ENCODE assay signal across 19 cellular contexts in the genomic region with DNA sequence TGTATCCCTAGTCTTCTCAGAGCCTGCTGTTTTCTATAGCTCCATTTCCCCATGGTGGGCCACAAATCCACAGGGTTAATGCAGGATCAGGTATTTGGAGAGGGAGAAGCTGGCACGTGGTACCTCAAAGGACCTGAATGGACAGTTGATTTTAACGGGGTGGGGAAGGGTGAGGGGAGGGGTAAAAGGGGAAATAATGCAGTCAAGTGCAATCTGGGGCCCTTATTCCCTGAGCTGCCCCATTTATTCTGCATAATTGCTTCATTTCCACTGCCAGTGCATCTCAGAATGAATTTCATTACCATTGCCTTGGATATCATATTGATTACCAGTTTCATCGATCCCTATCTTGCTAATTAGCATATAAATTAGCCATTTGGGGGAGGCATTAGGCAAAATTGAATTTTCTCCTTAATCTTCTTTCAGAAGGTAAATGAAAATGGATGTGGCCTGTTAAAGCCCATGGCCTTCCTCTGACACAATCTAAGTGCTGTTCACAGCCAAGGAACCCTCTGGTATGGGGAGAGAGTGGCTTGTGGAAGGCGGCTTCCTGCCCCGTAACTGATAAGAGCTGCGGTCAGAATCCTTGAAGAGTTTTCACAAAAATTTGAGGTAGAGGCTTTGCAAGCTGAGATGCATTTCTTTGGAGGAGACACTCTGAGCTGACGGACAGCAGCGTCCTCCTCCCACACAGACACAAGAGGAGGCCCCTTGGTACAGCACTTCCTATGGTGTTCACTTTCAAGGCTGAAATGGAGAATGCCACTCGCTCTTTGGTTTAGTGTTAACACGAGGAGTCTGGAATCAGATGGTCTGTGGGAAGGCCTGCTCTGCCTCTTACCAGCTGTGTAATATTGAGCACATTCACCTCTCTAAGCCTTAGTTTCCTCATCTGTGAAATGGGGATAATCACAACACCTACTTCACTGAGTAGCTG. TPM values are rescaled to one million over a fixed set of nuclear protein-coding genes. Genes with fewer than 3 reads are reported as not detected.
A peak's percentile ranks its signal among the peaks of the same experiment; 100 is the strongest.
DNase-seq lines count a peak whose midpoint lies in the region; ATAC-seq, FAIRE-seq and TF ChIP-seq lines count a peak whose summit lies in the region.
"Had no signal": no experiment of that assay in that cellular context is flagged by ENCODE, and none has a peak within 500 bp of the region (broad histone marks: within the 10 kb centered on the region; RNA-seq: fewer than 3 reads in every experiment).

No MANE protein-coding gene starts in this region.

- no peak overlapping the region for H2AFZ ChIP-seq in astrocyte (ENCODE audit: low read depth, low read length)

- no peaks in the 10 kb centered on the region for H3K36me3 Mint-ChIP-seq in activated CD4-positive, alpha-beta T cell treated with anti-CD3 and anti-CD28 coated beads for 36 hours (ENCODE audit: low read depth)
- peaks cover 7% of the 10 kb centered on the region for H3K36me3 Mint-ChIP-seq in astrocyte (ENCODE audit: low read depth, unreplicated experiment)
- H3K36me3 Mint-ChIP-seq: natural killer cell had no signal

- peaks cover 6% of the 10 kb centered on the region for H3K27me3 Mint-ChIP-seq in activated CD4-positive, alpha-beta T cell treated with anti-CD3 and anti-CD28 coated beads for 36 hours
- H3K27me3 Mint-ChIP-seq in astrocyte (ENCODE audit: low read depth, unreplicated experiment): peaks cover 2% of the 10 kb centered on the region

- no peak for TF ChIP-seq POLR2A in NB4 (IDR thresholded peaks at IDR 0.05; ENCODE audit: extremely low read depth, insufficient read length)
- TF ChIP-seq POLR2A in ovary (IDR thresholded peaks at IDR 0.05): no peak

- H3K27ac Mint-ChIP-seq in activated CD4-positive, alpha-beta T cell treated with anti-CD3 and anti-CD28 coated beads for 36 hours: no peak overlapping the region
- H3K27ac Mint-ChIP-seq in astrocyte (ENCODE audit: unreplicated experiment): peak overlapping the region; percentile 43
- H3K27ac Mint-ChIP-seq: activated T-helper 2 cell treated with anti-CD3 and anti-CD28 coated beads, Interferon-gamma antibody, Interleukin-2, Interleukin-4, amounts not matched to agents 10 μg/mL and 5 μg/mL and 100 μg/mL, durations not matched to agents 14 hours and 24 hours and 36 hours; natural killer cell had no signal

- FAIRE-seq in astrocyte (lab: Jason Lieb, UNC): no peak
- FAIRE-seq: A549, TTC549 had no signal

- intact Hi-C loops in activated CD4-positive, alpha-beta T cell treated with anti-CD3 and anti-CD28 coated beads for 36 hours (cut with DNase I, micrococcal nuclease): no loop called here
- intact Hi-C loops in ovary (cut with DNase I): no loop called here

- CTCF ChIA-PET in activated CD4-positive, alpha-beta T cell treated with anti-CD3 and anti-CD28 coated beads for 36 hours (lab: Charles Lee): interaction anchor here (0.7 kb wide), 1 partner anchor 171 kb away, joined by 3 read pairs; no protein-coding TSS in a partner anchor

- no peak overlapping the region for H3K4me3 Mint-ChIP-seq in activated CD4-positive, alpha-beta T cell treated with anti-CD3 and anti-CD28 coated beads for 36 hours
- no peak overlapping the region for H3K4me3 Mint-ChIP-seq in astrocyte (ENCODE audit: unreplicated experiment)
- H3K4me3 Mint-ChIP-seq: natural killer cell had no signal

- H3K4me1 ChIP-seq in astrocyte (ENCODE audit: insufficient read depth, low read length) (no peaks in the 10 kb centered on the region), mesodermal cell (ENCODE audit: control insufficient read depth, insufficient read depth, low read length, poor library complexity, severe bottlenecking) (peaks cover 27% of the 10 kb centered on the region), ovary (ENCODE audit: insufficient read depth) (peaks cover 7% of the 10 kb centered on the region)
- H3K4me1 ChIP-seq: A549, prostate gland, uterus had no signal

- TF ChIP-seq CTCF in NB4 (IDR thresholded peaks at IDR 0.05; ENCODE audit: low read depth, low read length) (no peak), astrocyte (IDR thresholded peaks at IDR 0.05; ENCODE audit: insufficient read depth, low read depth, low read length) (no peak), ovary (IDR thresholded peaks at IDR 0.05) (no peak)

- no peaks in the 10 kb centered on the region for H4K20me1 ChIP-seq in astrocyte (ENCODE audit: insufficient read depth, low read length)

- WGBS in mesodermal cell (ENCODE audit: insufficient coverage in 2 of 2), 2 experiments: 76 to 85% methylated on average over 7 of the region's 10 CpGs
- WGBS in ovary, 3 donors: 30 to 52% (median 44%) methylated on average over 10 of the region's 10 CpGs

- H3K27ac ChIP-seq in astrocyte (ENCODE audit: low read depth, low read length) (no peak overlapping the region), mesodermal cell (ENCODE audit: low read depth, low read length, severe bottlenecking) (peak overlapping the region; percentile 2), ovary (no peak overlapping the region)
- H3K27ac ChIP-seq: A549, prostate gland, SJSA1, stomach, uterus had no signal

- H3K4me3 ChIP-seq in NB4 (ENCODE audit: low read depth, low read length) (peak overlapping the region; percentile 10), astrocyte (ENCODE audit: insufficient read depth, low read depth, low read length) (no peak overlapping the region), mesodermal cell (ENCODE audit: extremely low read depth, insufficient read depth, low read length, poor library complexity, severe bottlenecking) (no peak overlapping the region), ovary (no peak overlapping the region)
- H3K4me3 ChIP-seq: A549, prostate gland, SJSA1, stomach, uterus had no signal

- POLR2A ChIA-PET in activated CD4-positive, alpha-beta T cell treated with anti-CD3 and anti-CD28 coated beads for 36 hours (lab: Charles Lee): interaction anchor here (0.6 kb wide), 1 partner anchor 15 kb away, joined by 3 read pairs; no protein-coding TSS in a partner anchor

- H3K9ac ChIP-seq in astrocyte (ENCODE audit: low read length): no peak overlapping the region

- no peak for DNase-seq in activated CD4-positive, alpha-beta T cell treated with anti-CD3 and anti-CD28 coated beads for 36 hours
- DNase-seq in activated CD4-positive, alpha-beta T cell treated with anti-CD3 and anti-CD28 coated beads, Interleukin-2, amount 50 U/mL, for 4 hours: no peak
- peak; percentile 95 for DNase-seq in NB4 (ENCODE audit: low read depth)
- DNase-seq in astrocyte (ENCODE audit: low read depth): peak; percentile 58
- DNase-seq in ovary: no peak
- DNase-seq in NCI-H1417 (lab: John Stamatoyannopoulos, UW): no peak
- DNase-seq in GM19240 (ENCODE audit: insufficient read length, low spot score): no peak
- DNase-seq: foreskin melanocyte, natural killer cell, NCI-H1694, NCI-H446 treated with DMSO at 0.1 percent for 48 hours, stomach, uterus had no signal

- no peaks in the 10 kb centered on the region for H3K9me3 Mint-ChIP-seq in activated CD4-positive, alpha-beta T cell treated with anti-CD3 and anti-CD28 coated beads for 36 hours (ENCODE audit: low read depth)
- no peaks in the 10 kb centered on the region for H3K9me3 Mint-ChIP-seq in astrocyte (ENCODE audit: unreplicated experiment)
- H3K9me3 Mint-ChIP-seq: activated T-helper 2 cell treated with anti-CD3 and anti-CD28 coated beads, Interferon-gamma antibody, Interleukin-2, Interleukin-4, amounts not matched to agents 10 μg/mL and 5 μg/mL and 100 μg/mL, durations not matched to agents 14 hours and 24 hours and 36 hours; natural killer cell had no signal

- H3K79me2 ChIP-seq in astrocyte (ENCODE audit: insufficient read depth, low read length): peaks cover 2% of the 10 kb centered on the region

- no peaks in the 10 kb centered on the region for H3K9me3 ChIP-seq in astrocyte (ENCODE audit: insufficient read depth, low read depth, low read length)
- no peaks in the 10 kb centered on the region for H3K9me3 ChIP-seq in mesodermal cell (ENCODE audit: control insufficient read depth, low read length)
- no peaks in the 10 kb centered on the region for H3K9me3 ChIP-seq in ovary
- H3K9me3 ChIP-seq: A549, prostate gland, SJSA1, stomach, uterus had no signal

- H3K4me1 Mint-ChIP-seq in activated CD4-positive, alpha-beta T cell treated with anti-CD3 and anti-CD28 coated beads for 36 hours: peaks cover 5% of the 10 kb centered on the region
- peaks cover 19% of the 10 kb centered on the region for H3K4me1 Mint-ChIP-seq in astrocyte (ENCODE audit: low read depth, unreplicated experiment)

- no peaks in the 10 kb centered on the region for H3K36me3 ChIP-seq in astrocyte (ENCODE audit: insufficient read depth, low read length)
- peaks cover 14% of the 10 kb centered on the region for H3K36me3 ChIP-seq in mesodermal cell (ENCODE audit: control insufficient read depth, insufficient read depth, low read length)
- no peaks in the 10 kb centered on the region for H3K36me3 ChIP-seq in ovary
- H3K36me3 ChIP-seq: prostate gland, SJSA1, stomach, uterus had no signal

- no peak for TF ChIP-seq EP300 in ovary (IDR thresholded peaks at IDR 0.05)

- H3K4me2 ChIP-seq in astrocyte (ENCODE audit: low read length): no peak overlapping the region
- H3K4me2 ChIP-seq: A549 had no signal

- no peaks in the 10 kb centered on the region for H3K27me3 ChIP-seq in astrocyte (ENCODE audit: insufficient read depth, low read length)
- no peaks in the 10 kb centered on the region for H3K27me3 ChIP-seq in ovary
- H3K27me3 ChIP-seq: SJSA1, stomach, uterus had no signal

- peak; percentile 33 for ATAC-seq in activated CD4-positive, alpha-beta T cell treated with anti-CD3 and anti-CD28 coated beads for 36 hours
- ATAC-seq: A549, natural killer cell had no signal

RNA-seq across cellular contexts. Expression of a gene that starts 34.4 kb away (rescaled TPM):
- 10 to 100 TPM; 23.8 to 28.4 TPM for total RNA-seq in activated CD4-positive, alpha-beta T cell treated with anti-CD3 and anti-CD28 coated beads for 36 hours
- total RNA-seq in astrocyte: 112 and 113 TPM in 2 replicates
- polyA plus RNA-seq in mesodermal cell (2013, experiment 1 of 2): 179 TPM
- polyA plus RNA-seq in mesodermal cell (2013, experiment 2 of 2): 133 TPM
- total RNA-seq in ovary: 100 to 1,000 TPM in 1 of 7 donors, 10 to 100 TPM in 6; 64.3 to 101 (median 92.8) TPM
- polyA plus RNA-seq in ovary: 10 to 100 TPM; 52.3 to 85.5 TPM

Comparison
In these comparisons a context has a peak if more than half of its experiments do, and no peak if none do; other contexts are left out.
1. DNase-seq: peak in NB4 (single experiment) and astrocyte (single experiment); none in activated CD4-positive, alpha-beta T cell treated with anti-CD3 and anti-CD28 coated beads for 36 hours (single experiment), activated CD4-positive, alpha-beta T cell treated with anti-CD3 and anti-CD28 coated beads, Interleukin-2, amount 50 U/mL, for 4 hours (0 of 2), ovary (0 of 5), NCI-H1417 (0 of 3) and GM19240 (single experiment).